ENCODE assay signal across 8 cellular contexts in genomic region chr5:131163315-131164119, GRCh38. TPM values are rescaled to one million over a fixed set of nuclear protein-coding genes. Genes with fewer than 3 reads are reported as not detected.
DNase-seq lines count a peak whose midpoint lies in the region; ATAC-seq and TF ChIP-seq lines count a peak whose summit lies in the region.

No MANE protein-coding gene starts in this region.

- peaks cover 76% of the 10 kb centered on the region for H3K4me1 Mint-ChIP-seq in CD4-positive, alpha-beta T cell (ENCODE audit: low read depth)
- peaks cover 40% of the 10 kb centered on the region for H3K4me1 Mint-ChIP-seq in activated T-helper 17 cell treated with anti-CD3 and anti-CD28 coated beads, Interleukin-2, amount 50 U/mL, for 72 hours
- H3K4me1 Mint-ChIP-seq in stimulated activated memory B cell treated with anti-CD40 and anti-IgM and Interleukin-4, amounts not matched to agents 10 μg/mL and 1 μg/mL and 100 μg/mL, for 72 hours, result peaks cover 39% of the 10 kb centered on the region

- H3K36me3 Mint-ChIP-seq in CD4-positive, alpha-beta T cell (ENCODE audit: low read depth), result peaks cover 61% of the 10 kb centered on the region
- peaks cover 72% of the 10 kb centered on the region for H3K36me3 Mint-ChIP-seq in activated T-helper 17 cell treated with anti-CD3 and anti-CD28 coated beads, Interleukin-2, amount 50 U/mL, for 72 hours (ENCODE audit: low read depth)
- H3K36me3 Mint-ChIP-seq in stimulated activated memory B cell treated with anti-CD40 and anti-IgM and Interleukin-4, amounts not matched to agents 10 μg/mL and 1 μg/mL and 100 μg/mL, for 72 hours, result peaks cover 34% of the 10 kb centered on the region

- H3K27me3 ChIP-seq in CD4-positive, alpha-beta T cell (ENCODE audit: control insufficient read depth, insufficient read depth, low read length), result no peaks in the 10 kb centered on the region
- no peaks in the 10 kb centered on the region for H3K27me3 ChIP-seq in iPS-18a (ENCODE audit: control insufficient read depth, insufficient read depth, low read length)

- H3K36me3 ChIP-seq in iPS-18a (ENCODE audit: control insufficient read depth, low read depth, low read length), result peaks cover 38% of the 10 kb centered on the region

- POLR2A ChIA-PET in CD4-positive, alpha-beta T cell (lab: Charles Lee), result interaction anchor here (0.6 to 4.5 kb wide), 16 partner anchors 8 to 292 kb away, joined by 3 to 69 read pairs (median 4); partner anchors contain the start of gene CDC42SE2

- ATAC-seq in CD4-positive, alpha-beta T cell (ENCODE audit: poor library complexity), result no peak
- ATAC-seq in activated T-helper 17 cell treated with anti-CD3 and anti-CD28 coated beads, Interleukin-2, amount 50 U/mL, for 72 hours (replicated peaks), result no peak
- ATAC-seq in stimulated activated memory B cell treated with anti-CD40 and anti-IgM and Interleukin-4, amounts not matched to agents 10 μg/mL and 1 μg/mL and 100 μg/mL, for 72 hours, result no peak
- no peak for ATAC-seq in activated CD4-positive, CD25-positive, alpha-beta regulatory T cell treated with anti-CD3 and anti-CD28 coated beads, Interleukin-2, amount 50 U/mL, for 24 hours

- CTCF ChIA-PET in CD4-positive, alpha-beta T cell (lab: Charles Lee), result interaction anchor here (0.8 to 1.1 kb wide), 5 partner anchors 95 to 256 kb away, joined by 3 to 5 read pairs (median 3); no protein-coding TSS in a partner anchor

- H3K27me3 Mint-ChIP-seq in CD4-positive, alpha-beta T cell, result no peaks in the 10 kb centered on the region
- no peaks in the 10 kb centered on the region for H3K27me3 Mint-ChIP-seq in activated T-helper 17 cell treated with anti-CD3 and anti-CD28 coated beads, Interleukin-2, amount 50 U/mL, for 72 hours
- no peaks in the 10 kb centered on the region for H3K27me3 Mint-ChIP-seq in stimulated activated memory B cell treated with anti-CD40 and anti-IgM and Interleukin-4, amounts not matched to agents 10 μg/mL and 1 μg/mL and 100 μg/mL, for 72 hours

- peak overlapping the region; percentile 92 for H3K27ac ChIP-seq in CD4-positive, alpha-beta T cell (ENCODE audit: low read depth, low read length)
- peak overlapping the region; percentile 84 for H3K27ac ChIP-seq in iPS-18a (ENCODE audit: low read length)

- no peak for DNase-seq in CD4-positive, alpha-beta T cell
- peak; percentile 54 for DNase-seq in HuH-7.5 (ENCODE audit: low spot score)
- no peak for DNase-seq in NCI-H2107 treated with DMSO at 0.1 percent for 48 hours (lab: John Stamatoyannopoulos, UW; ENCODE audit: unreplicated experiment)
- no peak for DNase-seq in activated CD4-positive, CD25-positive, alpha-beta regulatory T cell (lab: John Stamatoyannopoulos, UW)

- no peak for TF ChIP-seq CTCF in CD4-positive, alpha-beta T cell (IDR thresholded peaks at IDR 0.05)

- no peaks in the 10 kb centered on the region for H3K9me3 ChIP-seq in CD4-positive, alpha-beta T cell (ENCODE audit: control insufficient read depth, low read length)
- H3K9me3 ChIP-seq in iPS-18a (ENCODE audit: control insufficient read depth, low read depth, low read length), result no peaks in the 10 kb centered on the region

- peak overlapping the region; percentile 93 for H3K4me3 Mint-ChIP-seq in CD4-positive, alpha-beta T cell
- H3K4me3 Mint-ChIP-seq in activated T-helper 17 cell treated with anti-CD3 and anti-CD28 coated beads, Interleukin-2, amount 50 U/mL, for 72 hours, result peak overlapping the region; percentile 95
- peak overlapping the region; percentile 92 for H3K4me3 Mint-ChIP-seq in stimulated activated memory B cell treated with anti-CD40 and anti-IgM and Interleukin-4, amounts not matched to agents 10 μg/mL and 1 μg/mL and 100 μg/mL, for 72 hours

- intact Hi-C loops in CD4-positive, alpha-beta T cell (cut with DNase I, micrococcal nuclease), result loop anchor here in 1 of 2 experiments (2.0 kb wide), 2 partner anchors 219 to 253 kb away; no protein-coding TSS in a partner anchor

- H3K4me3 ChIP-seq in iPS-18a (ENCODE audit: low read length), result peak overlapping the region; percentile 86

- no peaks in the 10 kb centered on the region for H3K9me3 Mint-ChIP-seq in CD4-positive, alpha-beta T cell
- H3K9me3 Mint-ChIP-seq in activated T-helper 17 cell treated with anti-CD3 and anti-CD28 coated beads, Interleukin-2, amount 50 U/mL, for 72 hours, result no peaks in the 10 kb centered on the region
- H3K9me3 Mint-ChIP-seq in stimulated activated memory B cell treated with anti-CD40 and anti-IgM and Interleukin-4, amounts not matched to agents 10 μg/mL and 1 μg/mL and 100 μg/mL, for 72 hours, result no peaks in the 10 kb centered on the region

- peaks cover 13% of the 10 kb centered on the region for H3K4me1 ChIP-seq in iPS-18a (ENCODE audit: control insufficient read depth, low read depth, low read length)

- H3K9ac ChIP-seq in iPS-18a (ENCODE audit: low read length), result peak overlapping the region; percentile 88

- H3K27ac Mint-ChIP-seq in CD4-positive, alpha-beta T cell, result peak overlapping the region; percentile 88
- peak overlapping the region; percentile 96 for H3K27ac Mint-ChIP-seq in activated T-helper 17 cell treated with anti-CD3 and anti-CD28 coated beads, Interleukin-2, amount 50 U/mL, for 72 hours
- H3K27ac Mint-ChIP-seq in stimulated activated memory B cell treated with anti-CD40 and anti-IgM and Interleukin-4, amounts not matched to agents 10 μg/mL and 1 μg/mL and 100 μg/mL, for 72 hours, result peak overlapping the region; percentile 94

RNA-seq across cellular contexts. Expression of gene HINT1, which starts 1.5 kb away (rescaled TPM):
- 100 to 1,000 TPM; 257 to 263 TPM for total RNA-seq in CD4-positive, alpha-beta T cell
- total RNA-seq in activated T-helper 17 cell treated with anti-CD3 and anti-CD28 coated beads, Interleukin-2, amount 50 U/mL, for 72 hours, result 100 to 1,000 TPM; 316 to 358 TPM

RNA-seq across cellular contexts. Expression of gene LYRM7, which starts 7.2 kb away (rescaled TPM):
- 10 to 100 TPM in 1 of 2 experiments, 1 to 10 TPM in 1; 8.3 to 11.9 TPM for total RNA-seq in CD4-positive, alpha-beta T cell
- 10 to 100 TPM; 14.2 to 19.9 TPM for total RNA-seq in activated T-helper 17 cell treated with anti-CD3 and anti-CD28 coated beads, Interleukin-2, amount 50 U/mL, for 72 hours
